Comparison of ENCODE assay signal across 8 cellular contexts in the genomic region with DNA sequence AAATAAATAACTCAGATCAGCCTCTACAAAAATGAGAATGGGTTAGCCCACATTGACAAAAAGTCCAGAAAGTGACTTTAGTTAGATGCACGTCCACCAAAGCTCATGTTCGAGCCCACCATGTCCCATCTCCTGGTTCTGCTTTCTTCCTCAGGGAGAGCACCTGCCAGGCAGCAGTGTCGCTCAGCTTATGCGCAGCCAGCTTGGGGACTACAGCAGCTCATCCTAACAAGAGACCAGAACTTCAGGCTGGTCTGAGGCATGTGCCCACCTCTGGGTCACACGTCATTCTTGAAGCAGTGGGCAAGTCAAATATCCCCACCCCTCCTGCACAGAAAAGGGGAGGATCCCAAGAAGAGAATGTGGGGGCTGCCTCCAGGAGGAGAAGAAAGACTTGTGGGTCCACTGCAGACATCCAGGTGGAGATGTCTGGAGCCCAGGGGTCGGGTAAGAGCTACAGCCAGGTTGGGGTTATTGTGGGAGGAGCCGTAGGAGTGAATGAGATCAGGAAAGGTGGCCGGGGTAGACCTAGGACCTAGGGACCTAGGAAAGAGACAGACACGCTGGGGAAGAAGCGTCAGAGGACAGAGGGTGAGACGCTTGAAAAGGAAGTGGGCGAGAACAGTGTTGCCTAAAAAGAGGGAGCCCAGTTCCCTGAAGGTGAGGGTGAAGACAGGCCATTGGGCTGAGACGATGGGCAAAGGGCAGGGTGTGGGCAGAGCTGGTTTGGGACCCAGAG. TPM values are rescaled to one million over a fixed set of nuclear protein-coding genes. Genes with fewer than 3 reads are reported as not detected.
A peak's percentile ranks its signal among the peaks of the same experiment; 100 is the strongest.
DNase-seq lines count a peak whose midpoint lies in the region; TF ChIP-seq lines count a peak whose summit lies in the region.

No MANE protein-coding gene starts in this region.

- no peak overlapping the region for H3K23ac ChIP-seq in H9 (ENCODE audit: insufficient read length, low read depth, low read length)

- peak overlapping the region; percentile 80 to 83 for H3K4me3 Mint-ChIP-seq in H9
- H3K4me3 Mint-ChIP-seq in activated CD4-positive, alpha-beta memory T cell treated with anti-CD3 and anti-CD28 coated beads, Interleukin-2, amount 10 ng/mL, durations not matched to agents 7 days and 5 days, result peak overlapping the region; percentile 70

- H3K4ac ChIP-seq in H9 (ENCODE audit: low read depth, low read length), result no peak overlapping the region

- peaks cover 16% of the 10 kb centered on the region for H3K27me3 Mint-ChIP-seq in H9 (ENCODE audit: low read depth)
- peaks cover 17% of the 10 kb centered on the region for H3K27me3 Mint-ChIP-seq in activated CD4-positive, alpha-beta memory T cell treated with anti-CD3 and anti-CD28 coated beads, Interleukin-2, amount 10 ng/mL, durations not matched to agents 7 days and 5 days

- H3K4me3 ChIP-seq in hepatocyte, result peak overlapping the region; percentile 12
- peak overlapping the region; percentile 35 to 55 (median 44) for H3K4me3 ChIP-seq in skin epidermis

- H3K4me1 Mint-ChIP-seq in H9, result peaks cover 16 to 28% of the 10 kb centered on the region in 2 experiments
- peaks cover 19% of the 10 kb centered on the region for H3K4me1 Mint-ChIP-seq in activated CD4-positive, alpha-beta memory T cell treated with anti-CD3 and anti-CD28 coated beads, Interleukin-2, amount 10 ng/mL, durations not matched to agents 7 days and 5 days

- no peak overlapping the region for H2BK120ac ChIP-seq in H9 (ENCODE audit: low read depth, low read length, poor library complexity, severe bottlenecking)

- H3T11ph ChIP-seq in H9 (ENCODE audit: low read length), result no peak overlapping the region

- H3K36me3 Mint-ChIP-seq in H9 (ENCODE audit: insufficient read depth in 1 of 3, low read depth in 3 of 3), result peaks cover 3 to 12% (median 11%) of the 10 kb centered on the region in 3 experiments; a peak in 5 of 7 replicates
- H3K36me3 Mint-ChIP-seq in activated CD4-positive, alpha-beta memory T cell treated with anti-CD3 and anti-CD28 coated beads, Interleukin-2, amount 10 ng/mL, durations not matched to agents 7 days and 5 days (ENCODE audit: low read depth), result no peaks in the 10 kb centered on the region

- no peak for DNase-seq in H9
- no peak for DNase-seq in activated CD4-positive, alpha-beta memory T cell treated with anti-CD3 and anti-CD28 coated beads, Interleukin-2, amount 10 ng/mL, durations not matched to agents 7 days and 5 days
- DNase-seq in hepatocyte (ENCODE audit: low spot score), result no peak
- DNase-seq in NCI-H2196 (lab: John Stamatoyannopoulos, UW; ENCODE audit: unreplicated experiment), result no peak
- no peak for DNase-seq in HK-2 (ENCODE audit: unreplicated experiment)
- no peak for DNase-seq in NCI-H526 (lab: John Stamatoyannopoulos, UW)
- DNase-seq in stimulated activated CD4-positive, alpha-beta T cell treated with anti-CD3 and anti-CD28 coated beads, Interleukin-4, amount 100 ng/mL, for 1 hour, result no peak

- H4K91ac ChIP-seq in H9 (ENCODE audit: insufficient read length, low read depth, low read length), result no peak overlapping the region

- POLR2A ChIA-PET in activated CD4-positive, alpha-beta memory T cell treated with anti-CD3 and anti-CD28 coated beads, Interleukin-2, amount 10 ng/mL, durations not matched to agents 7 days and 5 days (lab: Charles Lee), result no interaction called here

- H3K56ac ChIP-seq in H9 (ENCODE audit: insufficient read length, low read depth, low read length), result no peak overlapping the region

- CTCF ChIA-PET in activated CD4-positive, alpha-beta memory T cell treated with anti-CD3 and anti-CD28 coated beads, Interleukin-2, amount 10 ng/mL, durations not matched to agents 7 days and 5 days (lab: Charles Lee), result no interaction called here

- H3K9me3 Mint-ChIP-seq in H9, result peaks cover 14 to 18% of the 10 kb centered on the region in 2 experiments
- H3K9me3 Mint-ChIP-seq in activated CD4-positive, alpha-beta memory T cell treated with anti-CD3 and anti-CD28 coated beads, Interleukin-2, amount 10 ng/mL, durations not matched to agents 7 days and 5 days, result peaks cover 4% of the 10 kb centered on the region

- H3K27me3 ChIP-seq in H9 (ENCODE audit: insufficient read depth, low read length) (no peaks in the 10 kb centered on the region), hepatocyte (no peaks in the 10 kb centered on the region)

- no CpG with 5 or more reads among the region's 13 CpGs for WGBS in H9 (ENCODE audit: extremely low coverage, insufficient read length, low lambda C conversion rate)
- WGBS in hepatocyte (ENCODE audit: low lambda C conversion rate, missing lambda C conversion rate), result 56% methylated on average over 13 of the region's 13 CpGs

- peak overlapping the region; percentile 7 for H3K9ac ChIP-seq in H9 (ENCODE audit: extremely low read depth, insufficient read length, low read length)

- H4K20me1 ChIP-seq in H9 (ENCODE audit: control insufficient read depth, insufficient read depth, insufficient read length), result no peaks in the 10 kb centered on the region
- no peaks in the 10 kb centered on the region for H4K20me1 ChIP-seq in hepatocyte (ENCODE audit: insufficient read depth, poor library complexity, severe bottlenecking)

- no peak overlapping the region for H2BK20ac ChIP-seq in H9 (ENCODE audit: low read depth, low read length, poor library complexity, severe bottlenecking)

- no peaks in the 10 kb centered on the region for H3K36me3 ChIP-seq in hepatocyte (replicated peaks; ENCODE audit: insufficient read depth, low read depth)

- peaks cover 3% of the 10 kb centered on the region for H3K23me2 ChIP-seq in H9 (ENCODE audit: insufficient read length, low read depth, low read length, poor library complexity, severe bottlenecking)

- peak overlapping the region; percentile 41 for H3K14ac ChIP-seq in H9 (ENCODE audit: insufficient read depth, low read length)

- H3K4me1 ChIP-seq in H9 (ENCODE audit: insufficient read depth, low read length), result peaks cover 3% of the 10 kb centered on the region; the same call in 1 of the 2 replicates
- peaks cover 4% of the 10 kb centered on the region for H3K4me1 ChIP-seq in hepatocyte (ENCODE audit: insufficient read depth)

- H2AFZ ChIP-seq in H9 (ENCODE audit: low read length) (no peak overlapping the region), hepatocyte (peak overlapping the region; percentile 68)

- no peaks in the 10 kb centered on the region for H3K79me2 ChIP-seq in H9 (ENCODE audit: insufficient read depth, low read length)
- no peaks in the 10 kb centered on the region for H3K79me2 ChIP-seq in hepatocyte

- no peak overlapping the region for H4K5ac ChIP-seq in H9 (ENCODE audit: insufficient read length, low read depth, low read length)

- no peaks in the 10 kb centered on the region for H3K9me2 ChIP-seq in hepatocyte (replicated peaks; ENCODE audit: insufficient read depth)

- no peak overlapping the region for H2BK15ac ChIP-seq in H9 (ENCODE audit: low read depth, low read length)

- H3K79me1 ChIP-seq in H9 (ENCODE audit: insufficient read depth, low read depth, low read length, poor library complexity, severe bottlenecking), result no peaks in the 10 kb centered on the region

- no peak overlapping the region for H4K8ac ChIP-seq in H9 (replicated peaks; ENCODE audit: insufficient read length, low read depth, low read length)

- H3K27ac Mint-ChIP-seq in H9, result peak overlapping the region; percentile 71 to 91 (median 90); a peak in 6 of 7 replicates
- no peak overlapping the region for H3K27ac Mint-ChIP-seq in activated CD4-positive, alpha-beta memory T cell treated with anti-CD3 and anti-CD28 coated beads, Interleukin-2, amount 10 ng/mL, durations not matched to agents 7 days and 5 days

- H3K27ac ChIP-seq in H9 (ENCODE audit: insufficient read length, low read depth, low read length) (no peak overlapping the region), hepatocyte (peak overlapping the region; percentile 62), skin epidermis (peak overlapping the region in 20 of 21 experiments; percentile 30 to 79 (median 62))

- no peak overlapping the region for H2BK12ac ChIP-seq in H9 (ENCODE audit: insufficient read length, low read depth, low read length)

- H3K9me3 ChIP-seq in H9 (ENCODE audit: control insufficient read depth, low read depth, low read length) (no peaks in the 10 kb centered on the region), hepatocyte (ENCODE audit: low read depth) (no peaks in the 10 kb centered on the region)

- no peak overlapping the region for H2AK5ac ChIP-seq in H9 (ENCODE audit: insufficient read length, low read length)

- H2BK5ac ChIP-seq in H9 (ENCODE audit: insufficient read length, low read length), result no peak overlapping the region

- no peak for TF ChIP-seq CTCF in H9 (conservative IDR thresholded peaks at IDR 0.05)
- no peak for TF ChIP-seq CTCF in hepatocyte (IDR thresholded peaks at IDR 0.05; ENCODE audit: poor library complexity)

- H3K4me2 ChIP-seq in H9 (ENCODE audit: insufficient read depth, insufficient read length, low read length), result peak overlapping the region; percentile 87
- peak overlapping the region; percentile 80 for H3K4me2 ChIP-seq in hepatocyte

- H3K18ac ChIP-seq in H9 (ENCODE audit: insufficient read length, low read depth, low read length), result peak overlapping the region; percentile 50

RNA-seq across cellular contexts. Expression of gene SSR1, which starts 52.5 kb away (rescaled TPM):
- total RNA-seq in H9 (2021) (102 and 105 TPM in 2 replicates), hepatocyte (170 and 177 TPM in 2 replicates)
- 100 to 1,000 TPM; 182 to 188 TPM for total RNA-seq in activated CD4-positive, alpha-beta memory T cell treated with anti-CD3 and anti-CD28 coated beads, Interleukin-2, amount 10 ng/mL, durations not matched to agents 7 days and 5 days
- polyA plus RNA-seq in hepatocyte, result 191 and 195 TPM in 2 replicates
